Comparison of ENCODE assay signal across 14 cellular contexts in the genomic region with DNA sequence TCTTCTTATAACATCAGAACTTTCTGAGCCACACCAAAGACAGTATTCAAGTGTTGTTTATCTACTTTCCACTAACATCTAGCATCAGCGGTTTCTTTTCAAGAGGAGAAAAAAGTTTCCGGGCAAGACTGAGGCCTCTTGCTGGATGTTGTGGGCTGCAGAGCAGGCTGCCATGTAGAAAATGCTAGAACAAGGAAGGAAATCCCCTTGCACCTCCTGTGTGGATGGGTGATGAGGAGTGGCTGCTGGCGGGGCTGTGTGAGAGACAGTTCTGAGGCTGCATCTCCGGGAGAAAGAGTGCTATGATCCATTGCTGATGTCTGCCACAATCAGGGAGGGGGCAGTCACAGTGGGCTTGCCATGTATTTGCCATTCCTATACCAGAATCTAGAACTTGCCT. TPM values are rescaled to one million over a fixed set of nuclear protein-coding genes. Genes with fewer than 3 reads are reported as not detected.
DNase-seq lines count a peak whose midpoint lies in the region; ATAC-seq and TF ChIP-seq lines count a peak whose summit lies in the region.
"Had no signal": no experiment of that assay in that cellular context is flagged by ENCODE, and none has a peak within 500 bp of the region (broad histone marks: within the 10 kb centered on the region; RNA-seq: fewer than 3 reads in every experiment).

No MANE protein-coding gene starts in this region.

- peak overlapping the region; percentile 85 to 97 (median 90) for H3K27ac Mint-ChIP-seq in CD4-positive, alpha-beta memory T cell
- H3K27ac Mint-ChIP-seq in type B pancreatic cell = no peak overlapping the region

- H3K27me3 Mint-ChIP-seq in CD4-positive, alpha-beta memory T cell = no peaks in the 10 kb centered on the region
- peaks cover 10% of the 10 kb centered on the region for H3K27me3 Mint-ChIP-seq in type B pancreatic cell

- 51 to 61% methylated on average over 3 to 4 of the region's 4 CpGs for WGBS in esophagus squamous epithelium, 2 donors
- 59 to 65% methylated on average over 4 of the region's 4 CpGs for WGBS in upper lobe of left lung, 2 donors

- CTCF ChIA-PET in CD4-positive, alpha-beta memory T cell (lab: Charles Lee; ENCODE audit: partially characterized antibody) = no interaction called here

- no peaks in the 10 kb centered on the region for H3K36me3 ChIP-seq in CD4-positive, alpha-beta memory T cell (ENCODE audit: insufficient read depth, low read length)
- H3K36me3 ChIP-seq in esophagus squamous epithelium (no peaks in the 10 kb centered on the region), upper lobe of left lung (no peaks in the 10 kb centered on the region)
- H3K36me3 ChIP-seq: transverse colon had no signal

- ATAC-seq in HG03439 (IDR thresholded peaks at IDR 0.05; ENCODE audit: unreplicated experiment) (no peak), upper lobe of left lung (ENCODE audit: low FRiP score in 2 of 2) (no peak)

- TF ChIP-seq POLR2A in esophagus squamous epithelium (IDR thresholded peaks at IDR 0.05) (no peak), upper lobe of left lung (IDR thresholded peaks at IDR 0.05) (no peak)

- H3K9me3 ChIP-seq in CD4-positive, alpha-beta memory T cell (ENCODE audit: control insufficient read depth in 1 of 2, low read length in 2 of 2) = no peaks in the 10 kb centered on the region
- no peaks in the 10 kb centered on the region for H3K9me3 ChIP-seq in esophagus squamous epithelium
- no peaks in the 10 kb centered on the region for H3K9me3 ChIP-seq in upper lobe of left lung
- H3K9me3 ChIP-seq: transverse colon had no signal

- H3K4me3 Mint-ChIP-seq in CD4-positive, alpha-beta memory T cell = peak overlapping the region; percentile 39 to 76 (median 63)
- no peak overlapping the region for H3K4me3 Mint-ChIP-seq in type B pancreatic cell

- H3K9me3 Mint-ChIP-seq in CD4-positive, alpha-beta memory T cell = no peaks in the 10 kb centered on the region
- H3K9me3 Mint-ChIP-seq in type B pancreatic cell = no peaks in the 10 kb centered on the region

- peaks cover 52% of the 10 kb centered on the region for H3K4me1 ChIP-seq in CD4-positive, alpha-beta memory T cell (ENCODE audit: insufficient read depth, low read length)
- H3K4me1 ChIP-seq in esophagus squamous epithelium (no peaks in the 10 kb centered on the region), upper lobe of left lung (no peaks in the 10 kb centered on the region)

- peak; percentile 52 to 74 (median 54) for DNase-seq in CD4-positive, alpha-beta memory T cell
- peak; percentile 15 to 56 for DNase-seq in activated CD4-positive, alpha-beta T cell treated with anti-CD3 and anti-CD28 coated beads for 4 hours
- DNase-seq in activated effector memory CD4-positive, alpha-beta T cell treated with Interleukin-2 at 50 U/mL for 16 hours = peak; percentile 19
- peak; percentile 55 for DNase-seq in stimulated activated CD4-positive, alpha-beta T cell treated with anti-CD3 and anti-CD28 coated beads, Interleukin-15, amount 100 ng/mL, for 24 hours
- DNase-seq in esophagus squamous epithelium (lab: John Stamatoyannopoulos, UW) = no peak
- DNase-seq in type B pancreatic cell (ENCODE audit: extremely low spot score, unreplicated experiment) = no peak
- no peak for DNase-seq in upper lobe of left lung
- DNase-seq: ACHN, cortex of kidney, DMS53, kidney, transverse colon had no signal

- H3K27ac ChIP-seq in CD4-positive, alpha-beta memory T cell (ENCODE audit: low read depth, low read length) = no peak overlapping the region
- no peak overlapping the region for H3K27ac ChIP-seq in esophagus squamous epithelium
- H3K27ac ChIP-seq in upper lobe of left lung = no peak overlapping the region

- no peaks in the 10 kb centered on the region for H3K27me3 ChIP-seq in CD4-positive, alpha-beta memory T cell (ENCODE audit: insufficient read depth, low read length)
- no peaks in the 10 kb centered on the region for H3K27me3 ChIP-seq in esophagus squamous epithelium
- H3K27me3 ChIP-seq in upper lobe of left lung = no peaks in the 10 kb centered on the region
- H3K27me3 ChIP-seq: transverse colon had no signal

- POLR2A ChIA-PET in CD4-positive, alpha-beta memory T cell (lab: Charles Lee; ENCODE audit: partially characterized antibody) = no interaction called here

- no peak overlapping the region for H3K4me3 ChIP-seq in CD4-positive, alpha-beta memory T cell (ENCODE audit: low read length in 2 of 2)
- H3K4me3 ChIP-seq in esophagus squamous epithelium (no peak overlapping the region), upper lobe of left lung (no peak overlapping the region)
- H3K4me3 ChIP-seq: skin epidermis, transverse colon had no signal

- H3K4me1 Mint-ChIP-seq in CD4-positive, alpha-beta memory T cell = peaks cover 33 to 59% (median 42%) of the 10 kb centered on the region in 4 donors
- H3K4me1 Mint-ChIP-seq in type B pancreatic cell (ENCODE audit: unreplicated experiment) = peaks cover 8% of the 10 kb centered on the region

- no peak for TF ChIP-seq EP300 in upper lobe of left lung (IDR thresholded peaks at IDR 0.05)

- no peaks in the 10 kb centered on the region for H3K36me3 Mint-ChIP-seq in CD4-positive, alpha-beta memory T cell
- H3K36me3 Mint-ChIP-seq in type B pancreatic cell = no peaks in the 10 kb centered on the region

- intact Hi-C loops in CD4-positive, alpha-beta memory T cell (cut with micrococcal nuclease) = loop anchor here (2.0 kb wide), 1 partner anchor 42 kb away; no protein-coding TSS in a partner anchor
- intact Hi-C loops in esophagus squamous epithelium (cut with DNase I) = no loop called here

- TF ChIP-seq CTCF in esophagus squamous epithelium (IDR thresholded peaks at IDR 0.05) (no peak), type B pancreatic cell (conservative IDR thresholded peaks at IDR 0.05) (no peak), upper lobe of left lung (IDR thresholded peaks at IDR 0.05) (no peak)

RNA-seq across cellular contexts. Expression of a gene that starts 37.8 kb away (rescaled TPM):
- 100 to 1,000 TPM; 147 to 168 TPM for total RNA-seq in CD4-positive, alpha-beta memory T cell
- polyA plus RNA-seq in CD4-positive, alpha-beta memory T cell = 100 to 1,000 TPM; 140 to 216 TPM
- 100 to 1,000 TPM in 3 of 4 donors, 10 to 100 TPM in 1; 55.3 to 127 (median 114) TPM for total RNA-seq in esophagus squamous epithelium
- total RNA-seq in type B pancreatic cell (ENCODE audit: low replicate concordance) = 135 and 174 TPM in 2 replicates
- total RNA-seq in upper lobe of left lung = 100 to 1,000 TPM in 2 of 6 donors, 10 to 100 TPM in 4; 26.0 to 114 (median 85.4) TPM

Comparison
In these comparisons a context has a peak if more than half of its experiments do, and no peak if none do; other contexts are left out.
1. DNase-seq: peak in CD4-positive, alpha-beta memory T cell (5 of 5), activated CD4-positive, alpha-beta T cell treated with anti-CD3 and anti-CD28 coated beads for 4 hours (2 of 2), activated effector memory CD4-positive, alpha-beta T cell treated with Interleukin-2 at 50 U/mL for 16 hours (single experiment) and stimulated activated CD4-positive, alpha-beta T cell treated with anti-CD3 and anti-CD28 coated beads, Interleukin-15, amount 100 ng/mL, for 24 hours (single experiment); none in esophagus squamous epithelium (single experiment), type B pancreatic cell (single experiment) and upper lobe of left lung (0 of 2).